Comparison of ENCODE assay signal across 20 cellular contexts in the genomic region with DNA sequence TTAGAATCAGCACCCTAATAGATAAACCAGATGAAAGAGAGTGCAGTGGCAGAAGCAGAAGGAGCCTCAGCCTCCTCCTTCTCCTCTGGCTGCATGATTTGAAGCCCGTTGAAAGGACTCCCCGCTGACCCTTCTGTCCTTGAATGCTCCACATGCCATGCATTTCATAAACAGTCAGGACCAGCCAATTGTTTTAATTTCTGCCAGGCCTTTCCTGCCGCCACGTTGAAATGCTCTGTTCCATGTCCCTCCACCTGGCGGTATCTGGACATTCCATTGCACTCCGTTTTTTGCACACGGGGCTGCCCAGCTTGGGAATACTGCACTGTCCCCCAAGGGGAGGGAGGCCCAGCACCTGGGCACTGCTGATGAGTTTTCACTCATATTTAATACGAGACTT. TPM values are rescaled to one million over a fixed set of nuclear protein-coding genes. Genes with fewer than 3 reads are reported as not detected.
DNase-seq lines count a peak whose midpoint lies in the region; ATAC-seq and TF ChIP-seq lines count a peak whose summit lies in the region.
"Had no signal": no experiment of that assay in that cellular context is flagged by ENCODE, and none has a peak within 500 bp of the region (broad histone marks: within the 10 kb centered on the region; RNA-seq: fewer than 3 reads in every experiment).

No MANE protein-coding gene starts in this region.

- peaks cover 21% of the 10 kb centered on the region for H3K4me1 Mint-ChIP-seq in MCF 10A (ENCODE audit: insufficient read depth, unreplicated experiment)

- intact Hi-C loops in MCF 10A (cut with micrococcal nuclease): no loop called here
- intact Hi-C loops in mammary epithelial cell (cut with micrococcal nuclease): no loop called here
- intact Hi-C loops in Panc1 (cut with micrococcal nuclease; ENCODE audit: unreplicated experiment): no loop called here

- H3K9me3 Mint-ChIP-seq in MCF 10A (ENCODE audit: unreplicated experiment): no peaks in the 10 kb centered on the region
- H3K9me3 Mint-ChIP-seq: CD4-positive, CD25-positive, alpha-beta regulatory T cell had no signal

- H2AFZ ChIP-seq in mammary epithelial cell (ENCODE audit: low read depth, low read length) (no peak overlapping the region), hepatocyte (no peak overlapping the region), parathyroid adenoma (peak overlapping the region; percentile 79)

- H3K9ac ChIP-seq in mammary epithelial cell (ENCODE audit: insufficient read depth, low read length) (no peak overlapping the region), parathyroid adenoma (no peak overlapping the region)

- 0 out of 2 replicates have a peak, but pooled peaks have one; percentile 21 for ATAC-seq in Panc1
- ATAC-seq in HG02610 (IDR thresholded peaks at IDR 0.05; ENCODE audit: unreplicated experiment): no peak

- H4K20me1 ChIP-seq in mammary epithelial cell (ENCODE audit: insufficient read depth, low read length) (no peaks in the 10 kb centered on the region), hepatocyte (ENCODE audit: insufficient read depth, poor library complexity, severe bottlenecking) (no peaks in the 10 kb centered on the region)

- DNase-seq in MCF 10A (ENCODE audit: unreplicated experiment): no peak
- DNase-seq in mammary epithelial cell: no peak
- no peak for DNase-seq in Panc1 (ENCODE audit: low read depth, low spot score)
- no peak for DNase-seq in hepatocyte (ENCODE audit: low spot score)
- no peak for DNase-seq in DMS114 treated with DMSO at 0.1 percent for 48 hours (lab: John Stamatoyannopoulos, UW; ENCODE audit: unreplicated experiment)
- DNase-seq in NOMO-1 treated with DMSO at 0.1 percent for 48 hours (lab: John Stamatoyannopoulos, UW; ENCODE audit: unreplicated experiment): no peak
- DNase-seq: BE2C; CD4-positive, CD25-positive, alpha-beta regulatory T cell; COR-L47; DMS 273 treated with DMSO at 0.1 percent for 48 hours; HCEC 1CT; KBM-7; NCI-H1417; NCI-H187; NCI-H2107; NCI-H748 treated with DMSO at 0.1 percent for 48 hours; SHP77 had no signal

- H3K27me3 Mint-ChIP-seq in MCF 10A (ENCODE audit: insufficient read depth, unreplicated experiment): no peaks in the 10 kb centered on the region
- H3K27me3 Mint-ChIP-seq: CD4-positive, CD25-positive, alpha-beta regulatory T cell had no signal

- H3K4me3 ChIP-seq in mammary epithelial cell (replicated peaks in 1 of 3; ENCODE audit: insufficient read depth in 1 of 3, low read depth in 2 of 3, low read length in 3 of 3): no peak overlapping the region
- no peak overlapping the region for H3K4me3 ChIP-seq in Panc1 (ENCODE audit: low read depth in 2 of 2, low read length in 2 of 2)
- no peak overlapping the region for H3K4me3 ChIP-seq in hepatocyte
- H3K4me3 ChIP-seq in parathyroid adenoma (ENCODE audit: low read depth, low read length): no peak overlapping the region

- POLR2A ChIA-PET in MCF 10A (lab: Yijun Ruan, JAX) (interaction anchor here (0.9 to 1.4 kb wide), 3 partner anchors 7 to 11 kb away, joined by 3 to 8 read pairs (median 3); no protein-coding TSS in a partner anchor), Panc1 (lab: Charles Lee) (no interaction called here)

- no peaks in the 10 kb centered on the region for H3K36me3 ChIP-seq in mammary epithelial cell (ENCODE audit: insufficient read depth, low read length)
- no peaks in the 10 kb centered on the region for H3K36me3 ChIP-seq in Panc1 (ENCODE audit: control insufficient read depth, insufficient read depth, low read length)
- no peaks in the 10 kb centered on the region for H3K36me3 ChIP-seq in hepatocyte (replicated peaks; ENCODE audit: insufficient read depth, low read depth)
- H3K36me3 ChIP-seq in parathyroid adenoma (ENCODE audit: control insufficient read depth, insufficient read depth, low read length): no peaks in the 10 kb centered on the region
- H3K36me3 ChIP-seq: BE2C had no signal

- peaks cover 14% of the 10 kb centered on the region for H3K36me3 Mint-ChIP-seq in MCF 10A (ENCODE audit: insufficient read depth, unreplicated experiment)
- H3K36me3 Mint-ChIP-seq: CD4-positive, CD25-positive, alpha-beta regulatory T cell had no signal

- H3K4me3 Mint-ChIP-seq in MCF 10A (ENCODE audit: unreplicated experiment): no peak overlapping the region
- H3K4me3 Mint-ChIP-seq: CD4-positive, CD25-positive, alpha-beta regulatory T cell had no signal

- H3K4me2 ChIP-seq in mammary epithelial cell (ENCODE audit: insufficient read depth, low read depth, low read length) (no peak overlapping the region), hepatocyte (no peak overlapping the region), parathyroid adenoma (ENCODE audit: low read length) (no peak overlapping the region)

- no TSS peak for BruUV-seq in MCF 10A (replicated peaks; lab: Mats Ljungman, UMichigan)
- BruUV-seq in mammary epithelial cell (replicated peaks; lab: Mats Ljungman, UMichigan): no TSS peak
- BruUV-seq in Panc1 (replicated peaks; lab: Mats Ljungman, UMichigan): no TSS peak

- no peaks in the 10 kb centered on the region for H3K9me2 ChIP-seq in hepatocyte (replicated peaks; ENCODE audit: insufficient read depth)

- 83% methylated on average over 8 of the region's 8 CpGs for WGBS in mammary epithelial cell (ENCODE audit: low coverage, missing lambda C conversion rate)
- WGBS in hepatocyte (ENCODE audit: low lambda C conversion rate, missing lambda C conversion rate): 49% methylated on average over 8 of the region's 8 CpGs

- H3K79me2 ChIP-seq in mammary epithelial cell (ENCODE audit: insufficient read depth, low read length): no peaks in the 10 kb centered on the region
- no peaks in the 10 kb centered on the region for H3K79me2 ChIP-seq in hepatocyte
- H3K79me2 ChIP-seq in parathyroid adenoma: no peaks in the 10 kb centered on the region

- in situ Hi-C loops in mammary epithelial cell (cut with MboI; ENCODE audit: low sequenced_read_pairs in 2 of 2): no loop called here
- in situ Hi-C loops in Panc1 (cut with HindIII; ENCODE audit: low pct_unique_long_range_greater_than_20kb, low sequenced_read_pairs): no loop called here

- peaks cover 10% of the 10 kb centered on the region for H3K4me1 ChIP-seq in mammary epithelial cell (ENCODE audit: insufficient read depth, low read length)
- no peaks in the 10 kb centered on the region for H3K4me1 ChIP-seq in Panc1 (ENCODE audit: control insufficient read depth, insufficient read depth, low read length)
- H3K4me1 ChIP-seq in hepatocyte (ENCODE audit: insufficient read depth): peaks cover 25% of the 10 kb centered on the region
- peaks cover 19% of the 10 kb centered on the region for H3K4me1 ChIP-seq in parathyroid adenoma
- H3K4me1 ChIP-seq: BE2C had no signal

- H3K27ac ChIP-seq in mammary epithelial cell (ENCODE audit: insufficient read depth, low read depth, low read length) (no peak overlapping the region), Panc1 (ENCODE audit: low read length) (no peak overlapping the region), hepatocyte (peak overlapping the region; percentile 81), parathyroid adenoma (peak overlapping the region; percentile 87)
- H3K27ac ChIP-seq: 22Rv1 had no signal

- dilution Hi-C loops in mammary epithelial cell (cut with HindIII; ENCODE audit: low sequenced_read_pairs): no loop called here

- CTCF ChIA-PET in MCF 10A (lab: Yijun Ruan, JAX): no interaction called here
- CTCF ChIA-PET in mammary epithelial cell (lab: Charles Lee; ENCODE audit: low non-redundant PET): no interaction called here
- CTCF ChIA-PET in Panc1 (lab: Charles Lee): no interaction called here

- TF ChIP-seq CTCF in MCF 10A (IDR thresholded peaks at IDR 0.05; ENCODE audit: unreplicated experiment): no peak
- TF ChIP-seq CTCF in mammary epithelial cell (conservative IDR thresholded peaks at IDR 0.05 in 1 of 2, IDR thresholded peaks at IDR 0.05 in 1 of 2; ENCODE audit: extremely low read depth in 1 of 2, insufficient read depth in 1 of 2, low read depth in 1 of 2, low read length in 2 of 2): no peak
- TF ChIP-seq CTCF in Panc1 (IDR thresholded peaks at IDR 0.05): no peak
- no peak for TF ChIP-seq CTCF in hepatocyte (IDR thresholded peaks at IDR 0.05; ENCODE audit: poor library complexity)
- TF ChIP-seq CTCF in parathyroid adenoma (IDR thresholded peaks at IDR 0.05): peak; percentile 23

- H3K27me3 ChIP-seq in mammary epithelial cell (ENCODE audit: insufficient read depth, low read length) (no peaks in the 10 kb centered on the region), Panc1 (ENCODE audit: control insufficient read depth, insufficient read depth, low read length) (no peaks in the 10 kb centered on the region; the same call in 1 of the 2 replicates), hepatocyte (no peaks in the 10 kb centered on the region), parathyroid adenoma (ENCODE audit: control insufficient read depth, insufficient read depth, low read length) (no peaks in the 10 kb centered on the region)
- H3K27me3 ChIP-seq: BE2C had no signal

- peak overlapping the region; percentile 82 for H3K27ac Mint-ChIP-seq in MCF 10A (ENCODE audit: low read depth, unreplicated experiment)

- no peaks in the 10 kb centered on the region for H3K9me3 ChIP-seq in mammary epithelial cell (replicated peaks; ENCODE audit: insufficient read depth, low read length)
- no peaks in the 10 kb centered on the region for H3K9me3 ChIP-seq in Panc1 (ENCODE audit: control insufficient read depth, insufficient read depth, low read depth, low read length)
- H3K9me3 ChIP-seq in hepatocyte (ENCODE audit: low read depth): no peaks in the 10 kb centered on the region
- no peaks in the 10 kb centered on the region for H3K9me3 ChIP-seq in parathyroid adenoma (ENCODE audit: control insufficient read depth, low read length)
- H3K9me3 ChIP-seq: BE2C had no signal

RNA-seq across cellular contexts. Expression of gene GLCE, which starts 35.2 kb away (rescaled TPM):
- total RNA-seq in MCF 10A (2022): 7.5 and 8.3 TPM in 2 replicates
- 10 to 100 TPM in 1 of 2 donors, 1 to 10 TPM in 1; 10.0 to 18.7 TPM for total RNA-seq in mammary epithelial cell
- polyA plus RNA-seq in mammary epithelial cell: 12.8 TPM
- 7.9 TPM for polyA minus RNA-seq in mammary epithelial cell
- 22.8 TPM for total RNA-seq in Panc1 (2021; ENCODE audit: unreplicated experiment)
- 8.3 TPM for polyA plus RNA-seq in Panc1 (2012; ENCODE audit: insufficient read length)
- total RNA-seq in hepatocyte: 36.8 and 37.9 TPM in 2 replicates
- polyA plus RNA-seq in hepatocyte: 12.1 and 14.4 TPM in 2 replicates

Comparison
In these comparisons a context has a peak if more than half of its experiments do, and no peak if none do; other contexts are left out.
1. H3K27ac ChIP-seq: peak in hepatocyte (single experiment) and parathyroid adenoma (single experiment); none in mammary epithelial cell (single experiment) and Panc1 (single experiment).